1 cellular context compared by ENCODE assay signal in genomic region chr1:162235261-162235780, GRCh38.
TF ChIP-seq lines count a peak whose summit lies in the region.

No MANE protein-coding gene starts in this region.

TF ChIP-seq in HepG2, 621 proteins besides CTCF, POLR2A, EP300 and RAD21 (continued from another document and continues in another):
- TF ChIP-seq, protein P1, sequence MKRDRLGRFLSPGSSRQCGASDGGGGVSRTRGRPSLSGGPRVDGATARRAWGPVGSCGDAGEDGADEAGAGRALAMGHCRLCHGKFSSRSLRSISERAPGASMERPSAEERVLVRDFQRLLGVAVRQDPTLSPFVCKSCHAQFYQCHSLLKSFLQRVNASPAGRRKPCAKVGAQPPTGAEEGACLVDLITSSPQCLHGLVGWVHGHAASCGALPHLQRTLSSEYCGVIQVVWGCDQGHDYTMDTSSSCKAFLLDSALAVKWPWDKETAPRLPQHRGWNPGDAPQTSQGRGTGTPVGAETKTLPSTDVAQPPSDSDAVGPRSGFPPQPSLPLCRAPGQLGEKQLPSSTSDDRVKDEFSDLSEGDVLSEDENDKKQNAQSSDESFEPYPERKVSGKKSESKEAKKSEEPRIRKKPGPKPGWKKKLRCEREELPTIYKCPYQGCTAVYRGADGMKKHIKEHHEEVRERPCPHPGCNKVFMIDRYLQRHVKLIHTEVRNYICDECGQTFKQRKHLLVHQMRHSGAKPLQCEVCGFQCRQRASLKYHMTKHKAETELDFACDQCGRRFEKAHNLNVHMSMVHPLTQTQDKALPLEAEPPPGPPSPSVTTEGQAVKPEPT (CRISPR knock-in tag; IDR thresholded peaks at IDR 0.05; ENCODE audit: low read depth) = no peak
- TF ChIP-seq ZNF510 (CRISPR knock-in tag; IDR thresholded peaks at IDR 0.05; ENCODE audit: low read depth) (no peak), PAWR (CRISPR knock-in tag; IDR thresholded peaks at IDR 0.05; ENCODE audit: borderline replicate concordance) (no peak), GATA4 (IDR thresholded peaks at IDR 0.05; ENCODE audit: borderline replicate concordance, low read depth) (no peak), DMAP1 (CRISPR knock-in tag; IDR thresholded peaks at IDR 0.05) (0 out of 2 replicates have a peak, but pooled peaks have one; percentile 24), ZNF552 (CRISPR knock-in tag; IDR thresholded peaks at IDR 0.05; ENCODE audit: borderline replicate concordance) (no peak), ZKSCAN1 (IDR thresholded peaks at IDR 0.05; ENCODE audit: low read length) (no peak), ZNF275 (CRISPR knock-in tag; IDR thresholded peaks at IDR 0.05; ENCODE audit: borderline replicate concordance) (no peak), ZNF296 (CRISPR knock-in tag; conservative IDR thresholded peaks at IDR 0.05) (no peak), ZFYVE20 (CRISPR knock-in tag; IDR thresholded peaks at IDR 0.05; ENCODE audit: borderline replicate concordance, low read depth) (no peak), MED13 (CRISPR knock-in tag; IDR thresholded peaks at IDR 0.05) (no peak), SIX4 (CRISPR knock-in tag; IDR thresholded peaks at IDR 0.05) (no peak; the same call in 1 of the 2 replicates), TIGD3 (CRISPR knock-in tag; IDR thresholded peaks at IDR 0.05; ENCODE audit: borderline replicate concordance) (no peak), ZSCAN29 (CRISPR knock-in tag; conservative IDR thresholded peaks at IDR 0.05) (no peak), ZNF142 (CRISPR knock-in tag; IDR thresholded peaks at IDR 0.05) (no peak)
- TF ChIP-seq, protein P2, sequence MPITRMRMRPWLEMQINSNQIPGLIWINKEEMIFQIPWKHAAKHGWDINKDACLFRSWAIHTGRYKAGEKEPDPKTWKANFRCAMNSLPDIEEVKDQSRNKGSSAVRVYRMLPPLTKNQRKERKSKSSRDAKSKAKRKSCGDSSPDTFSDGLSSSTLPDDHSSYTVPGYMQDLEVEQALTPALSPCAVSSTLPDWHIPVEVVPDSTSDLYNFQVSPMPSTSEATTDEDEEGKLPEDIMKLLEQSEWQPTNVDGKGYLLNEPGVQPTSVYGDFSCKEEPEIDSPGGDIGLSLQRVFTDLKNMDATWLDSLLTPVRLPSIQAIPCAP (CRISPR knock-in tag; IDR thresholded peaks at IDR 0.05; ENCODE audit: low read depth) = no peak
- TF ChIP-seq, protein P3, sequence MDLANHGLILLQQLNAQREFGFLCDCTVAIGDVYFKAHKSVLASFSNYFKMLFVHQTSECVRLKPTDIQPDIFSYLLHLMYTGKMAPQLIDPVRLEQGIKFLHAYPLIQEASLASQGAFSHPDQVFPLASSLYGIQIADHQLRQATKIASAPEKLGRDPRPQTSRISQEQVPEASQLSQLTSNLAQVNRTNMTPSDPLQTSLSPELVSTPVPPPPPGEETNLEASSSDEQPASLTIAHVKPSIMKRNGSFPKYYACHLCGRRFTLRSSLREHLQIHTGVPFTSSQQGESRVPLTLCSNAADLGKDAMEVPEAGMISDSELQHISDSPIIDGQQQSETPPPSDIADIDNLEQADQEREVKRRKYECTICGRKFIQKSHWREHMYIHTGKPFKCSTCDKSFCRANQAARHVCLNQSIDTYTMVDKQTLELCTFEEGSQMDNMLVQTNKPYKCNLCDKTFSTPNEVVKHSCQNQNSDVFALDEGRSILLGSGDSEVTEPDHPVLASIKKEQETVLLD (CRISPR knock-in tag; IDR thresholded peaks at IDR 0.05; ENCODE audit: low read depth) = no peak
- TF ChIP-seq, protein P4, sequence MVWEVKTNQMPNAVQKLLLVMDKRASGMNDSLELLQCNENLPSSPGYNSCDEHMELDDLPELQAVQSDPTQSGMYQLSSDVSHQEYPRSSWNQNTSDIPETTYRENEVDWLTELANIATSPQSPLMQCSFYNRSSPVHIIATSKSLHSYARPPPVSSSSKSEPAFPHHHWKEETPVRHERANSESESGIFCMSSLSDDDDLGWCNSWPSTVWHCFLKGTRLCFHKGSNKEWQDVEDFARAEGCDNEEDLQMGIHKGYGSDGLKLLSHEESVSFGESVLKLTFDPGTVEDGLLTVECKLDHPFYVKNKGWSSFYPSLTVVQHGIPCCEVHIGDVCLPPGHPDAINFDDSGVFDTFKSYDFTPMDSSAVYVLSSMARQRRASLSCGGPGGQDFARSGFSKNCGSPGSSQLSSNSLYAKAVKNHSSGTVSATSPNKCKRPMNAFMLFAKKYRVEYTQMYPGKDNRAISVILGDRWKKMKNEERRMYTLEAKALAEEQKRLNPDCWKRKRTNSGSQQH (CRISPR knock-in tag; IDR thresholded peaks at IDR 0.05; ENCODE audit: low read depth) = no peak
- TF ChIP-seq, protein P5, sequence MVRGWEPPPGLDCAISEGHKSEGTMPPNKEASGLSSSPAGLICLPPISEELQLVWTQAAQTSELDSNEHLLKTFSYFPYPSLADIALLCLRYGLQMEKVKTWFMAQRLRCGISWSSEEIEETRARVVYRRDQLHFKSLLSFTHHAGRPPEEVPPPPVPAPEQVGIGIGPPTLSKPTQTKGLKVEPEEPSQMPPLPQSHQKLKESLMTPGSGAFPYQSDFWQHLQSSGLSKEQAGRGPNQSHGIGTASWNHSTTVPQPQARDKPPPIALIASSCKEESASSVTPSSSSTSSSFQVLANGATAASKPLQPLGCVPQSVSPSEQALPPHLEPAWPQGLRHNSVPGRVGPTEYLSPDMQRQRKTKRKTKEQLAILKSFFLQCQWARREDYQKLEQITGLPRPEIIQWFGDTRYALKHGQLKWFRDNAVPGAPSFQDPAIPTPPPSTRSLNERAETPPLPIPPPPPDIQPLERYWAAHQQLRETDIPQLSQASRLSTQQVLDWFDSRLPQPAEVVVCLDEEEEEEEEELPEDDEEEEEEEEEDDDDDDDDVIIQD (CRISPR knock-in tag; IDR thresholded peaks at IDR 0.05; ENCODE audit: low read depth) = peak; percentile 79
- TF ChIP-seq, protein P6, sequence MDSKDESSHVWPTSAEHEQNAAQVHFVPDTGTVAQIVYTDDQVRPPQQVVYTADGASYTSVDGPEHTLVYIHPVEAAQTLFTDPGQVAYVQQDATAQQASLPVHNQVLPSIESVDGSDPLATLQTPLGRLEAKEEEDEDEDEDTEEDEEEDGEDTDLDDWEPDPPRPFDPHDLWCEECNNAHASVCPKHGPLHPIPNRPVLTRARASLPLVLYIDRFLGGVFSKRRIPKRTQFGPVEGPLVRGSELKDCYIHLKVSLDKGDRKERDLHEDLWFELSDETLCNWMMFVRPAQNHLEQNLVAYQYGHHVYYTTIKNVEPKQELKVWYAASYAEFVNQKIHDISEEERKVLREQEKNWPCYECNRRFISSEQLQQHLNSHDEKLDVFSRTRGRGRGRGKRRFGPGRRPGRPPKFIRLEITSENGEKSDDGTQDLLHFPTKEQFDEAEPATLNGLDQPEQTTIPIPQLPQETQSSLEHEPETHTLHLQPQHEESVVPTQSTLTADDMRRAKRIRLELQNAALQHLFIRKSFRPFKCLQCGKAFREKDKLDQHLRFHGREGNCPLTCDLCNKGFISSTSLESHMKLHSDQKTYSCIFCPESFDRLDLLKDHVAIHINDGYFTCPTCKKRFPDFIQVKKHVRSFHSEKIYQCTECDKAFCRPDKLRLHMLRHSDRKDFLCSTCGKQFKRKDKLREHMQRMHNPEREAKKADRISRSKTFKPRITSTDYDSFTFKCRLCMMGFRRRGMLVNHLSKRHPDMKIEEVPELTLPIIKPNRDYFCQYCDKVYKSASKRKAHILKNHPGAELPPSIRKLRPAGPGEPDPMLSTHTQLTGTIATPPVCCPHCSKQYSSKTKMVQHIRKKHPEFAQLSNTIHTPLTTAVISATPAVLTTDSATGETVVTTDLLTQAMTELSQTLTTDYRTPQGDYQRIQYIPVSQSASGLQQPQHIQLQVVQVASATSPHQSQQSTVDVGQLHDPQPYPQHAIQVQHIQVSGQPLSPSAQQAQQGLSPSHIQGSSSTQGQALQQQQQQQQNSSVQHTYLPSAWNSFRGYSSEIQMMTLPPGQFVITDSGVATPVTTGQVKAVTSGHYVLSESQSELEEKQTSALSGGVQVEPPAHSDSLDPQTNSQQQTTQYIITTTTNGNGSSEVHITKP (CRISPR knock-in tag; IDR thresholded peaks at IDR 0.05; ENCODE audit: low read depth) = 0 out of 2 replicates have a peak, but pooled peaks have one; percentile 35
- TF ChIP-seq, protein P7, sequence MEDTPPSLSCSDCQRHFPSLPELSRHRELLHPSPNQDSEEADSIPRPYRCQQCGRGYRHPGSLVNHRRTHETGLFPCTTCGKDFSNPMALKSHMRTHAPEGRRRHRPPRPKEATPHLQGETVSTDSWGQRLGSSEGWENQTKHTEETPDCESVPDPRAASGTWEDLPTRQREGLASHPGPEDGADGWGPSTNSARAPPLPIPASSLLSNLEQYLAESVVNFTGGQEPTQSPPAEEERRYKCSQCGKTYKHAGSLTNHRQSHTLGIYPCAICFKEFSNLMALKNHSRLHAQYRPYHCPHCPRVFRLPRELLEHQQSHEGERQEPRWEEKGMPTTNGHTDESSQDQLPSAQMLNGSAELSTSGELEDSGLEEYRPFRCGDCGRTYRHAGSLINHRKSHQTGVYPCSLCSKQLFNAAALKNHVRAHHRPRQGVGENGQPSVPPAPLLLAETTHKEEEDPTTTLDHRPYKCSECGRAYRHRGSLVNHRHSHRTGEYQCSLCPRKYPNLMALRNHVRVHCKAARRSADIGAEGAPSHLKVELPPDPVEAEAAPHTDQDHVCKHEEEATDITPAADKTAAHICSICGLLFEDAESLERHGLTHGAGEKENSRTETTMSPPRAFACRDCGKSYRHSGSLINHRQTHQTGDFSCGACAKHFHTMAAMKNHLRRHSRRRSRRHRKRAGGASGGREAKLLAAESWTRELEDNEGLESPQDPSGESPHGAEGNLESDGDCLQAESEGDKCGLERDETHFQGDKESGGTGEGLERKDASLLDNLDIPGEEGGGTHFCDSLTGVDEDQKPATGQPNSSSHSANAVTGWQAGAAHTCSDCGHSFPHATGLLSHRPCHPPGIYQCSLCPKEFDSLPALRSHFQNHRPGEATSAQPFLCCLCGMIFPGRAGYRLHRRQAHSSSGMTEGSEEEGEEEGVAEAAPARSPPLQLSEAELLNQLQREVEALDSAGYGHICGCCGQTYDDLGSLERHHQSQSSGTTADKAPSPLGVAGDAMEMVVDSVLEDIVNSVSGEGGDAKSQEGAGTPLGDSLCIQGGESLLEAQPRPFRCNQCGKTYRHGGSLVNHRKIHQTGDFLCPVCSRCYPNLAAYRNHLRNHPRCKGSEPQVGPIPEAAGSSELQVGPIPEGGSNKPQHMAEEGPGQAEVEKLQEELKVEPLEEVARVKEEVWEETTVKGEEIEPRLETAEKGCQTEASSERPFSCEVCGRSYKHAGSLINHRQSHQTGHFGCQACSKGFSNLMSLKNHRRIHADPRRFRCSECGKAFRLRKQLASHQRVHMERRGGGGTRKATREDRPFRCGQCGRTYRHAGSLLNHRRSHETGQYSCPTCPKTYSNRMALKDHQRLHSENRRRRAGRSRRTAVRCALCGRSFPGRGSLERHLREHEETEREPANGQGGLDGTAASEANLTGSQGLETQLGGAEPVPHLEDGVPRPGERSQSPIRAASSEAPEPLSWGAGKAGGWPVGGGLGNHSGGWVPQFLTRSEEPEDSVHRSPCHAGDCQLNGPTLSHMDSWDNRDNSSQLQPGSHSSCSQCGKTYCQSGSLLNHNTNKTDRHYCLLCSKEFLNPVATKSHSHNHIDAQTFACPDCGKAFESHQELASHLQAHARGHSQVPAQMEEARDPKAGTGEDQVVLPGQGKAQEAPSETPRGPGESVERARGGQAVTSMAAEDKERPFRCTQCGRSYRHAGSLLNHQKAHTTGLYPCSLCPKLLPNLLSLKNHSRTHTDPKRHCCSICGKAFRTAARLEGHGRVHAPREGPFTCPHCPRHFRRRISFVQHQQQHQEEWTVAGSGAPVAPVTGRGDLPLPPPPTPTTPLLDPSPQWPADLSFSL (CRISPR knock-in tag; IDR thresholded peaks at IDR 0.05) = 0 out of 2 replicates have a peak, but pooled peaks have one; percentile 30
